9 cellular contexts compared by ENCODE assay signal in the genomic region with DNA sequence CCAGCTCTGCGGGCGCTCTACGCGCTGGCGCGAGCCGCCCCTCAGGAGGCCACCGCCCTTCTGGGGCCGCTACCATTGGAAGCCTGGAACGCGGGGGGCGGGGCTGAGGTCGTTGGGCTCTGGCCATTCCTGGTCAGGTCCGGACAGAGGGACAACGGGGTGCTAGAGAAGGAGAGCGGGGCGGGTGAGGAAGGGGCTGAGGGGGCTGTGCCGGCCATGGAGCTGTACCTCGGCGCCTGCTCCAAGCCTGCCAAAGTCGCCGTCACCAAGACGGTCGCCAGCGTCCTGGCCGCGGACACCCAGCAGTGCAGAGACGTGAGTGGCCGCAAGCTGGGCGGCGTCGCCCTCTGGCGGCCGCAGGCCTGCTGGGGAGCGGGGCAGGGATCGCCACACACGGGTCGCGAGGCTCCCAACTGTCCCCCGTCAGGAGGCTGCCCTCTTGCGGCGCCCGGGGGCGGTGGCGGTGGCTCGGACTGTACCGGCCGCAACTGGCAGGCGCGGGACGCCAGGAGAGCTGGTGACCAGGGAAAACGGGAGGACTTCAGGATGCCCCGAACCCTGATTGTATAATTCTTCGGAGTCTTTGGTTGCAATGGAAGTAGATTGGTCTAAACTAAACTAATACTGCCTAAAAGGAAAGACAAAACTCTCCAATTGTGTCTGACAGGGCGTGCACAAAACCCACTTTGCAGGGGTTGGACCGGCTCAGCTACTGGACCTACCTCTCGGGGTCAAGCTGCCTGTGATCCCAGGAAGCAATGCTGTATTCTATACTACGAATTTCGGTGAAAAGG. TPM values are rescaled to one million over a fixed set of nuclear protein-coding genes. Genes with fewer than 3 reads are reported as not detected.
DNase-seq lines count a peak whose midpoint lies in the region; ATAC-seq and TF ChIP-seq lines count a peak whose summit lies in the region.
"Had no signal": no experiment of that assay in that cellular context is flagged by ENCODE, and none has a peak within 500 bp of the region (broad histone marks: within the 10 kb centered on the region; RNA-seq: fewer than 3 reads in every experiment).

A gene with protein sequence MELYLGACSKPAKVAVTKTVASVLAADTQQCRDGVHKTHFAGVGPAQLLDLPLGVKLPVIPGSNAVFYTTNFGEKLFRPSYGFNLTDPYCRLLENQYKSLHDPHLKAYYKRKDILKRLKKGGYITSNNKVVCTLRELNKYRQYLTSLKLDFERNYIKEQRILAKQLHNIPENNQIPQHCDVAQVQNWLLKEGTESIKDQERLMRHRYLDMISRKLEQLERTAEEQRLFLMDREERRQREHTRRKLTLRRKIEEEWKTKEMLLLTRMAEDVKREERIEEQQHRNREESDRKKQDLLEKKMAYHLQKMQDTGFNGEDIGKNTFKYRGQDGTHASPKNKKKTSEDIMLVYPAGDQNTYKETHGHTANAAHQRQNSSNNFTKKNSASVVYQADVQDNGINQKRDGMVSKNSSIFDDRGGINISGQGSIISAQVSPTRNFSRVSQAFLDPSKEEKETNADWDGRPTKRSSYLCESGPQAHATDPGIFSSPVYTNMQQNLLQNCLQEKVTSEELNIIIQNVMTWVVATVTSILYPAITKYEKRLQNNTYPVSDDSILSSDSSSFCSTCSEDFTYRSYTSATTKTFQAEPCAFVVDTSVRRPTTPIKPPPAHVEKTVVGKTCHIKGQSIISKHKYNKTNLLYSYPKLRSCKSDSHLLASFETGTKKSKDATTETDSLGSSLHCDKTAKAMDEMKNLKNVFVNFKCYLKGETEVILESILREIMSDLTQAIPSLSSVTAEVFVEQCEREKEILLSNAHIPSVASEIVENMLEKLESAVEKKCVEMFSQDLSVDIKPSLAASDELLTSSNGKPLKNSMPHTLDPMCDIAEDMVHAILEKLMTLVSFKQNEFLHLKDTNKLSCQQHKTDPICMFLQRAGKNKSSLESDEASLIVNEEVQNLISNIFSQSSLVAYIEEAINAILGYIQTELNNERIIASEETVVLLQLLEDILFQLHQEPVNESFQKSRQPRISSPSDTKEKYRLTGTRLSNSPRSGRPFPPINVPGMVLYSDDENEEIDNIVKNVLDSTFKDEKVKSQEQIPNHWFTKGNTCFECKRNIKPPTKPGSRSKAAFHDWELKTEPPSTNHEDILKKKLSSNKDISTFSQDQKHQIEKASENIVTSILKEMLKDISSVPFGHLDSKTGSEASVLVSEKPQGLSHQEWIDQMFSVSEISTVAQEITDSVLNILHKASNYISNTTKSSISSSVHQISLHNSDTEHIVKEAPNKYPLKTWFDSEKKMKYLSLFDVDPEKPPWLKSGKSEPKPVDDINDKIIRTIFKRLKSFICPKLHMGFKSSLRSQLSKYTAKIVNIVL (N-terminal part only) (plus strand): TSS at position 126 of the 794 bp plus-strand sequence. CDS start 91 bp downstream, at position 217.

- no peak within 1 kb of the TSS for H3K27ac Mint-ChIP-seq in activated naive CD4-positive, alpha-beta T cell treated with anti-CD3 and anti-CD28 coated beads for 36 hours
- H3K27ac Mint-ChIP-seq: CD8-positive, alpha-beta T cell had no signal

- no peaks in the 10 kb centered on the region for H3K36me3 Mint-ChIP-seq in activated naive CD4-positive, alpha-beta T cell treated with anti-CD3 and anti-CD28 coated beads for 36 hours (ENCODE audit: low read depth)
- H3K36me3 Mint-ChIP-seq: CD8-positive, alpha-beta T cell had no signal

- intact Hi-C loops in activated naive CD4-positive, alpha-beta T cell treated with anti-CD3 and anti-CD28 coated beads for 36 hours (cut with micrococcal nuclease) = loop anchor here (2.0 kb wide), 2 partner anchors 448 to 518 kb away; no protein-coding TSS in a partner anchor
- intact Hi-C loops in thyroid gland (cut with DNase I) = no loop called here

- no peak within 1 kb of the TSS for H3K4me3 Mint-ChIP-seq in activated naive CD4-positive, alpha-beta T cell treated with anti-CD3 and anti-CD28 coated beads for 36 hours
- H3K4me3 Mint-ChIP-seq: CD8-positive, alpha-beta T cell had no signal

- H3K36me3 ChIP-seq in mesodermal cell (ENCODE audit: control insufficient read depth, insufficient read depth, low read length) = no peaks in the 10 kb centered on the region
- H3K36me3 ChIP-seq in thyroid gland = no peaks in the 10 kb centered on the region

- H3K4me1 ChIP-seq in mesodermal cell (ENCODE audit: control insufficient read depth, insufficient read depth, low read length, poor library complexity, severe bottlenecking) = no peaks in the 10 kb centered on the region
- no peaks in the 10 kb centered on the region for H3K4me1 ChIP-seq in thyroid gland

- TF ChIP-seq POLR2A in thyroid gland (IDR thresholded peaks at IDR 0.05) = no peak

- DNase-seq in activated naive CD4-positive, alpha-beta T cell treated with anti-CD3 and anti-CD28 coated beads for 36 hours = peak; percentile 44
- no peak for DNase-seq in activated naive CD4-positive, alpha-beta T cell (lab: John Stamatoyannopoulos, UW)
- DNase-seq in UCSD-AML1 (lab: John Stamatoyannopoulos, UW; ENCODE audit: unreplicated experiment) = peak; percentile 6
- DNase-seq in epidermal melanocyte (ENCODE audit: insufficient read length, low spot score) = peak; percentile 64
- DNase-seq in thyroid gland = peak; percentile 48 to 67
- DNase-seq in NCI-H1105 (lab: John Stamatoyannopoulos, UW) = no peak

- peaks cover 31% of the 10 kb centered on the region for H3K27me3 Mint-ChIP-seq in activated naive CD4-positive, alpha-beta T cell treated with anti-CD3 and anti-CD28 coated beads for 36 hours (ENCODE audit: low read depth)

- no peaks in the 10 kb centered on the region for H3K4me1 Mint-ChIP-seq in activated naive CD4-positive, alpha-beta T cell treated with anti-CD3 and anti-CD28 coated beads for 36 hours (ENCODE audit: low read depth)

- H3K4me3 ChIP-seq in mesodermal cell (ENCODE audit: extremely low read depth, insufficient read depth, low read length, poor library complexity, severe bottlenecking) (peak within 1 kb of the TSS; percentile 52), thyroid gland (replicated peaks in 1 of 3) (no peak within 1 kb of the TSS)

- peak; percentile 18 to 63 (median 33) for TF ChIP-seq CTCF in thyroid gland (IDR thresholded peaks at IDR 0.05)

- 11 to 16% methylated on average over 32 to 42 of the region's 59 CpGs for WGBS in mesodermal cell (ENCODE audit: insufficient coverage in 2 of 2), 2 experiments
- 19 to 20% methylated on average over 27 to 36 of the region's 59 CpGs for WGBS in thyroid gland, 2 donors

- peak; percentile 95 for ATAC-seq in HG02981 (IDR thresholded peaks at IDR 0.05; ENCODE audit: unreplicated experiment)
- ATAC-seq: CD8-positive, alpha-beta T cell had no signal

- CTCF ChIA-PET in activated naive CD4-positive, alpha-beta T cell treated with anti-CD3 and anti-CD28 coated beads for 36 hours (lab: Charles Lee) = interaction anchor here (0.6 to 1.8 kb wide), 7 partner anchors 8 to 904 kb away, joined by 3 to 7 read pairs (median 4); no protein-coding TSS in a partner anchor

- H3K9me3 ChIP-seq in mesodermal cell (ENCODE audit: control insufficient read depth, low read length) = peaks cover 3% of the 10 kb centered on the region
- no peaks in the 10 kb centered on the region for H3K9me3 ChIP-seq in thyroid gland

- H3K9me3 Mint-ChIP-seq in activated naive CD4-positive, alpha-beta T cell treated with anti-CD3 and anti-CD28 coated beads for 36 hours = peaks cover 3% of the 10 kb centered on the region

- no peaks in the 10 kb centered on the region for H3K27me3 ChIP-seq in thyroid gland

- H3K27ac ChIP-seq in mesodermal cell (ENCODE audit: low read depth, low read length, severe bottlenecking) (no peak within 1 kb of the TSS), thyroid gland (no peak within 1 kb of the TSS)

RNA-seq across cellular contexts. Expression of the gene that starts here (rescaled TPM):
- under 1 TPM in 1 of 2 experiments, not detected in 1; 0.14 TPM for total RNA-seq in activated naive CD4-positive, alpha-beta T cell treated with anti-CD3 and anti-CD28 coated beads for 36 hours
- polyA plus RNA-seq in mesodermal cell (2013, experiment 1 of 2) = 2.3 TPM
- polyA plus RNA-seq in mesodermal cell (2013, experiment 2 of 2) = 2.0 TPM
- 1 to 10 TPM; 1.5 to 4.2 (median 2.3) TPM for total RNA-seq in thyroid gland

Comparison
In these comparisons a context has a peak if more than half of its experiments do, and no peak if none do; other contexts are left out.
1. Peak in DNase-seq in activated naive CD4-positive, alpha-beta T cell treated with anti-CD3 and anti-CD28 coated beads for 36 hours; RNA of the gene not detected or under 1 TPM.
2. DNase-seq: peak in UCSD-AML1 (single experiment), epidermal melanocyte (single experiment) and thyroid gland (2 of 2); none in activated naive CD4-positive, alpha-beta T cell (0 of 4) and NCI-H1105 (single experiment).